8 cellular contexts compared by ENCODE assay signal in the genomic region with DNA sequence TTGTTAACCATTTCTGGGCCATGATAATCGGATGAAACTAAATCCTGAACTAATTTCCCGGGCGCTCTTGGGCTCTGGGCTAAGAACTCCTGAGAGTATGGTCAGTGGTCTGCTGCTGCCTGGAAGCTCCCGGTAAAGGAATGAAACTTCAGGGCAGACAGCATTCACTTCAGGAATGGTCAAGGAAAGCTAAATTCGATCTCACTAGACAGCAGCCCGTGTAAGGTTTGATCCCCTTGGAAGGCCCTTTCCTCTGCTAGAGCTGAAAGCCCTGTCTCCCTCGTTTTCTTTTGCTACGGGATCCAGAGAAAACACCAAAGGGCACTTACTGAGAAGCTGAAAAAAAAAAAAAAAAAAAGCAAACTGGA. TPM values are rescaled to one million over a fixed set of nuclear protein-coding genes. Genes with fewer than 3 reads are reported as not detected.
DNase-seq lines count a peak whose midpoint lies in the region; FAIRE-seq and TF ChIP-seq lines count a peak whose summit lies in the region.

No MANE protein-coding gene starts in this region.

- peaks cover 4% of the 10 kb centered on the region for H3K27me3 Mint-ChIP-seq in T-helper 1 cell treated with Interleukin-12 subunit alpha and Interleukin-12 subunit beta and Interleukin-4 antibody, amounts not matched to agents 30 μg/mL and 1 μg/mL, for 36 hours (ENCODE audit: low read depth)
- no peaks in the 10 kb centered on the region for H3K27me3 Mint-ChIP-seq in activated naive CD8-positive, alpha-beta T cell treated with anti-CD3 and anti-CD28 coated beads for 36 hours

- no peaks in the 10 kb centered on the region for H4K20me1 ChIP-seq in keratinocyte (ENCODE audit: control insufficient read depth, extremely low read depth, insufficient read depth, low read length)

- no peaks in the 10 kb centered on the region for H3K9me1 ChIP-seq in keratinocyte (ENCODE audit: control insufficient read depth, extremely low read depth, insufficient read depth, low read length)

- peak overlapping the region; percentile 100 for H2AFZ ChIP-seq in keratinocyte (ENCODE audit: control insufficient read depth, low read length)

- H3K9me3 ChIP-seq in keratinocyte (ENCODE audit: control insufficient read depth, low read depth, low read length) (no peaks in the 10 kb centered on the region), subcutaneous abdominal adipose tissue (ENCODE audit: control insufficient read depth in 5 of 5, low read length in 5 of 5) (no peaks in the 10 kb centered on the region)

- H3K36me3 ChIP-seq in keratinocyte (ENCODE audit: control insufficient read depth in 2 of 2, extremely low read depth in 1 of 2, insufficient read depth in 2 of 2, low read length in 2 of 2) (peaks cover 0 to 5% of the 10 kb centered on the region in 2 experiments), subcutaneous abdominal adipose tissue (ENCODE audit: control insufficient read depth in 5 of 5, insufficient read depth in 5 of 5, low read length in 5 of 5) (peaks cover 11 to 19% (median 15%) of the 10 kb centered on the region in 5 donors)

- H3K36me3 Mint-ChIP-seq in T-helper 1 cell treated with Interleukin-12 subunit alpha and Interleukin-12 subunit beta and Interleukin-4 antibody, amounts not matched to agents 30 μg/mL and 1 μg/mL, for 36 hours (ENCODE audit: low read depth), result peaks cover 16% of the 10 kb centered on the region
- no peaks in the 10 kb centered on the region for H3K36me3 Mint-ChIP-seq in activated naive CD8-positive, alpha-beta T cell treated with anti-CD3 and anti-CD28 coated beads for 36 hours

- H3K4me3 ChIP-seq in keratinocyte (ENCODE audit: control insufficient read depth in 2 of 3, extremely low read depth in 1 of 3, insufficient read depth in 2 of 3, low read depth in 1 of 3, low read length in 3 of 3), result peak overlapping the region; percentile 67 to 99 (median 98)
- H3K4me3 ChIP-seq in subcutaneous abdominal adipose tissue (ENCODE audit: low read depth in 1 of 5, low read length in 5 of 5), result peak overlapping the region; percentile 77 to 99 (median 97)

- H3K4me1 ChIP-seq in keratinocyte (ENCODE audit: control insufficient read depth, extremely low read depth, insufficient read depth, low read length) (peaks cover 13% of the 10 kb centered on the region), subcutaneous abdominal adipose tissue (ENCODE audit: control insufficient read depth in 5 of 5, insufficient read depth in 5 of 5, low read length in 5 of 5) (peaks cover 0 to 22% (median 16%) of the 10 kb centered on the region in 5 donors)

- H3K4me3 Mint-ChIP-seq in T-helper 1 cell treated with Interleukin-12 subunit alpha and Interleukin-12 subunit beta and Interleukin-4 antibody, amounts not matched to agents 30 μg/mL and 1 μg/mL, for 36 hours, result peak overlapping the region; percentile 94
- H3K4me3 Mint-ChIP-seq in activated naive CD8-positive, alpha-beta T cell treated with anti-CD3 and anti-CD28 coated beads for 36 hours, result peak overlapping the region; percentile 94

- H3K27ac ChIP-seq in keratinocyte (ENCODE audit: control insufficient read depth, insufficient read depth, low read length) (peak overlapping the region; percentile 30), subcutaneous abdominal adipose tissue (ENCODE audit: low read depth, low read length) (peak overlapping the region; percentile 86)

- peak overlapping the region; percentile 98 for H3K4me2 ChIP-seq in keratinocyte (ENCODE audit: control insufficient read depth, extremely low read depth, insufficient read depth, low read depth, low read length)

- no peaks in the 10 kb centered on the region for H3K9me3 Mint-ChIP-seq in T-helper 1 cell treated with Interleukin-12 subunit alpha and Interleukin-12 subunit beta and Interleukin-4 antibody, amounts not matched to agents 30 μg/mL and 1 μg/mL, for 36 hours
- H3K9me3 Mint-ChIP-seq in activated naive CD8-positive, alpha-beta T cell treated with anti-CD3 and anti-CD28 coated beads for 36 hours, result no peaks in the 10 kb centered on the region

- peak overlapping the region; percentile 84 for H3K9ac ChIP-seq in keratinocyte (ENCODE audit: control insufficient read depth, extremely low read depth, insufficient read depth, low read length)
- H3K9ac ChIP-seq in subcutaneous abdominal adipose tissue (ENCODE audit: low read length in 5 of 5), result peak overlapping the region; percentile 84 to 97 (median 89)

- H3K79me2 ChIP-seq in keratinocyte (ENCODE audit: control insufficient read depth, insufficient read depth, low read length), result peaks cover 9% of the 10 kb centered on the region

- H3K27ac Mint-ChIP-seq in T-helper 1 cell treated with Interleukin-12 subunit alpha and Interleukin-12 subunit beta and Interleukin-4 antibody, amounts not matched to agents 30 μg/mL and 1 μg/mL, for 36 hours, result peak overlapping the region; percentile 94
- H3K27ac Mint-ChIP-seq in activated naive CD8-positive, alpha-beta T cell treated with anti-CD3 and anti-CD28 coated beads for 36 hours, result peak overlapping the region; percentile 94

- no peaks in the 10 kb centered on the region for H3K27me3 ChIP-seq in keratinocyte (ENCODE audit: control insufficient read depth, extremely low read depth, insufficient read depth, low read length)
- H3K27me3 ChIP-seq in subcutaneous abdominal adipose tissue (ENCODE audit: control insufficient read depth in 5 of 5, insufficient read depth in 4 of 5, low read length in 5 of 5), result no peaks in the 10 kb centered on the region

- TF ChIP-seq CTCF in keratinocyte (optimal IDR thresholded peaks at IDR 0.05 in 1 of 3, IDR thresholded peaks at IDR 0.05 in 1 of 3, conservative IDR thresholded peaks at IDR 0.05 in 1 of 3; ENCODE audit: extremely low read depth in 1 of 3, insufficient read depth in 2 of 3, low read length in 3 of 3), result no peak

- no peak for FAIRE-seq in keratinocyte (lab: Jason Lieb, UNC)

- DNase-seq in T-helper 1 cell, result no peak
- DNase-seq in activated naive CD8-positive, alpha-beta T cell treated with anti-CD3 and anti-CD28 coated beads for 36 hours, result no peak
- no peak for DNase-seq in keratinocyte (ENCODE audit: low read depth, low spot score)
- DNase-seq in activated CD8-positive, alpha-beta memory T cell treated with anti-CD3 and anti-CD28 coated beads for 24 hours, result no peak
- no peak for DNase-seq in foreskin melanocyte
- no peak for DNase-seq in activated CD4-positive, alpha-beta T cell treated with anti-CD3 and anti-CD28 coated beads, Interleukin-2, amount 50 U/mL, for 48 hours

- dilution Hi-C loops in keratinocyte (cut with MboI; ENCODE audit: extremely low pct_ligation_motif_present, low sequenced_read_pairs), result no loop called here

- H3K4me1 Mint-ChIP-seq in T-helper 1 cell treated with Interleukin-12 subunit alpha and Interleukin-12 subunit beta and Interleukin-4 antibody, amounts not matched to agents 30 μg/mL and 1 μg/mL, for 36 hours (ENCODE audit: low read depth), result peaks cover 24% of the 10 kb centered on the region
- H3K4me1 Mint-ChIP-seq in activated naive CD8-positive, alpha-beta T cell treated with anti-CD3 and anti-CD28 coated beads for 36 hours, result peaks cover 28% of the 10 kb centered on the region

RNA-seq across cellular contexts. Expression of a gene that starts 0.7 kb away (rescaled TPM):
- total RNA-seq in activated naive CD8-positive, alpha-beta T cell treated with anti-CD3 and anti-CD28 coated beads for 36 hours, result 10 to 100 TPM; 29.9 to 30.3 TPM
- polyA plus RNA-seq in keratinocyte, result 18.4 to 21.7 TPM (median 19.0 TPM) in 3 replicates
- polyA plus RNA-seq in keratinocyte (2011; ENCODE audit: low read depth), result 1.9 TPM
- polyA plus RNA-seq in keratinocyte (2011; cell fraction: cytosol; rRNA removed), result 11.3 and 13.7 TPM in 2 replicates
- polyA plus RNA-seq in keratinocyte (2011; cell fraction: nucleus; rRNA removed), result 11.4 and 13.6 TPM in 2 replicates
- polyA plus RNA-seq in keratinocyte (2012; ENCODE audit: low replicate concordance), result 10.5 and 18.7 TPM in 2 replicates
- 17.9 to 27.7 TPM (median 22.1 TPM) in 3 replicates for polyA minus RNA-seq in keratinocyte
- polyA minus RNA-seq in keratinocyte (2011; cell fraction: cytosol; rRNA and poly(A)+ RNA removed), result 8.4 TPM
- polyA minus RNA-seq in keratinocyte (2011; cell fraction: nucleus; rRNA and poly(A)+ RNA removed), result 5.7 and 9.4 TPM in 2 replicates

RNA-seq across cellular contexts. Expression of a gene that starts 26.8 kb away (rescaled TPM):
- total RNA-seq in activated naive CD8-positive, alpha-beta T cell treated with anti-CD3 and anti-CD28 coated beads for 36 hours, result under 1 TPM; 0.33 to 0.36 TPM
- polyA plus RNA-seq in keratinocyte, result 0.19 to 0.51 TPM (median 0.21 TPM) in 3 replicates
- not detected for polyA plus RNA-seq in keratinocyte (2011; ENCODE audit: low read depth)
- polyA plus RNA-seq in keratinocyte (2011; cell fraction: cytosol; rRNA removed), result 0.64 and 0.87 TPM in 2 replicates
- polyA plus RNA-seq in keratinocyte (2011; cell fraction: nucleus; rRNA removed), result 0.88 and 1.6 TPM in 2 replicates
- polyA plus RNA-seq in keratinocyte (2012; ENCODE audit: low replicate concordance), result 0.08 and 0.45 TPM in 2 replicates
- polyA minus RNA-seq in keratinocyte, result 0.13 to 0.20 TPM in 2 of 3 replicates, not detected in the other
- not detected for polyA minus RNA-seq in keratinocyte (2011; cell fraction: cytosol; rRNA and poly(A)+ RNA removed)
- 0.42 and 0.62 TPM in 2 replicates for polyA minus RNA-seq in keratinocyte (2011; cell fraction: nucleus; rRNA and poly(A)+ RNA removed)

RNA-seq across cellular contexts. Expression of a gene that starts 37.5 kb away (rescaled TPM):
- 10 to 100 TPM; 65.4 to 67.7 TPM for total RNA-seq in activated naive CD8-positive, alpha-beta T cell treated with anti-CD3 and anti-CD28 coated beads for 36 hours
- 67.1 to 105 TPM (median 67.9 TPM) in 3 replicates for polyA plus RNA-seq in keratinocyte
- polyA plus RNA-seq in keratinocyte (2011; ENCODE audit: low read depth), result 40.7 TPM
- polyA plus RNA-seq in keratinocyte (2011; cell fraction: cytosol; rRNA removed), result 45.6 and 57.0 TPM in 2 replicates
- polyA plus RNA-seq in keratinocyte (2011; cell fraction: nucleus; rRNA removed), result 106 and 108 TPM in 2 replicates
- polyA plus RNA-seq in keratinocyte (2012; ENCODE audit: low replicate concordance), result 38.7 and 51.2 TPM in 2 replicates
- polyA minus RNA-seq in keratinocyte, result 63.3 to 84.0 TPM (median 70.0 TPM) in 3 replicates
- 43.4 TPM for polyA minus RNA-seq in keratinocyte (2011; cell fraction: cytosol; rRNA and poly(A)+ RNA removed)
- polyA minus RNA-seq in keratinocyte (2011; cell fraction: nucleus; rRNA and poly(A)+ RNA removed), result 32.4 and 61.3 TPM in 2 replicates

RNA-seq across cellular contexts. Expression of a gene that starts 46.5 kb away (rescaled TPM):
- not detected for total RNA-seq in activated naive CD8-positive, alpha-beta T cell treated with anti-CD3 and anti-CD28 coated beads for 36 hours
- polyA plus RNA-seq in keratinocyte, result not detected in 3 replicates
- polyA plus RNA-seq in keratinocyte (2011; ENCODE audit: low read depth), result not detected
- polyA plus RNA-seq in keratinocyte (2011; cell fraction: cytosol; rRNA removed), result not detected in 2 replicates
- polyA plus RNA-seq in keratinocyte (2011; cell fraction: nucleus; rRNA removed), result not detected in 2 replicates
- polyA plus RNA-seq in keratinocyte (2012; ENCODE audit: low replicate concordance), result 0.13 TPM in 1 of 2 replicates, not detected in the other
- polyA minus RNA-seq in keratinocyte, result not detected in 3 replicates
- not detected for polyA minus RNA-seq in keratinocyte (2011; cell fraction: cytosol; rRNA and poly(A)+ RNA removed)
- not detected in 2 replicates for polyA minus RNA-seq in keratinocyte (2011; cell fraction: nucleus; rRNA and poly(A)+ RNA removed)

RNA-seq across cellular contexts. Expression of a gene that starts 50.8 kb away (rescaled TPM):
- 10 to 100 TPM; 42.6 to 53.6 TPM for total RNA-seq in activated naive CD8-positive, alpha-beta T cell treated with anti-CD3 and anti-CD28 coated beads for 36 hours
- 8.6 to 15.4 TPM (median 11.9 TPM) in 3 replicates for polyA plus RNA-seq in keratinocyte
- 3.8 TPM for polyA plus RNA-seq in keratinocyte (2011; ENCODE audit: low read depth)
- 5.2 and 11.3 TPM in 2 replicates for polyA plus RNA-seq in keratinocyte (2011; cell fraction: cytosol; rRNA removed)
- 6.7 and 9.6 TPM in 2 replicates for polyA plus RNA-seq in keratinocyte (2011; cell fraction: nucleus; rRNA removed)
- 4.2 and 6.7 TPM in 2 replicates for polyA plus RNA-seq in keratinocyte (2012; ENCODE audit: low replicate concordance)
- 6.3 to 26.0 TPM (median 14.8 TPM) in 3 replicates for polyA minus RNA-seq in keratinocyte
- 4.6 TPM for polyA minus RNA-seq in keratinocyte (2011; cell fraction: cytosol; rRNA and poly(A)+ RNA removed)
- polyA minus RNA-seq in keratinocyte (2011; cell fraction: nucleus; rRNA and poly(A)+ RNA removed), result 5.8 and 17.9 TPM in 2 replicates
